In genomic region chr14:84750284-84750683, GRCh38 we compare ENCODE assay signal across 13 cellular contexts.
"Had no signal": no experiment of that assay in that cellular context is flagged by ENCODE, and none has a peak within 500 bp of the region (broad histone marks: within the 10 kb centered on the region; RNA-seq: fewer than 3 reads in every experiment).

No MANE protein-coding gene starts in this region.

- H3K27ac ChIP-seq: lower lobe of right lung, stomach, thoracic aorta had no signal

- H3K4me3 Mint-ChIP-seq: natural killer cell had no signal

- H3K27me3 ChIP-seq: stomach had no signal

- H3K27ac Mint-ChIP-seq: activated naive CD4-positive, alpha-beta T cell treated with anti-CD3 and anti-CD28 coated beads, Interleukin-2, amount 50 U/mL, for 72 hours; natural killer cell had no signal

- H3K36me3 ChIP-seq: lower lobe of right lung, stomach, thoracic aorta had no signal

- H3K4me1 Mint-ChIP-seq: natural killer cell had no signal

- ATAC-seq: activated naive CD4-positive, alpha-beta T cell treated with anti-CD3 and anti-CD28 coated beads, Interleukin-2, amount 50 U/mL, for 72 hours; mucosa of descending colon; natural killer cell; Right ventricle myocardium inferior had no signal

- H3K4me1 ChIP-seq: lower lobe of right lung had no signal

- FAIRE-seq: colon, frontal cortex had no signal

- H3K4me3 ChIP-seq: mucosa of descending colon, thoracic aorta had no signal

- H3K36me3 Mint-ChIP-seq: activated naive CD4-positive, alpha-beta T cell treated with anti-CD3 and anti-CD28 coated beads, Interleukin-2, amount 50 U/mL, for 72 hours; natural killer cell had no signal

- H3K9me3 ChIP-seq: lower lobe of right lung, thoracic aorta had no signal

- DNase-seq: activated T-cell treated with anti-CD3 and anti-CD28 coated beads, Interleukin-2, amount 50 U/mL, for 1 hour; aorta; lower lobe of right lung; mucosa of descending colon; natural killer cell; stimulated activated CD4-positive, alpha-beta T cell treated with anti-CD3 and anti-CD28 coated beads, Interleukin-15, amount 100 ng/mL, for 24 hours; stimulated activated CD4-positive, alpha-beta T cell treated with anti-CD3 and anti-CD28 coated beads, Interleukin-4, amount 100 ng/mL, for 24 hours; stomach had no signal
